4 cellular contexts compared by ENCODE assay signal in genomic region chr22:21407139-21407538, GRCh38. TPM values are rescaled to one million over a fixed set of nuclear protein-coding genes. Genes with fewer than 3 reads are reported as not detected.
"Had no signal": no experiment of that assay in that cellular context is flagged by ENCODE, and none has a peak within 500 bp of the region (broad histone marks: within the 10 kb centered on the region; RNA-seq: fewer than 3 reads in every experiment).

No MANE protein-coding gene starts in this region.

RNA-seq across cellular contexts. Expression of gene RIMBP3B, which starts 23.6 kb away (rescaled TPM):
- total RNA-seq: PC-3, Peyer's patch, Right ventricle myocardium superior had no signal
- polyA plus RNA-seq: SK-N-SH had no signal
